8 cellular contexts compared by ENCODE assay signal in the genomic region with DNA sequence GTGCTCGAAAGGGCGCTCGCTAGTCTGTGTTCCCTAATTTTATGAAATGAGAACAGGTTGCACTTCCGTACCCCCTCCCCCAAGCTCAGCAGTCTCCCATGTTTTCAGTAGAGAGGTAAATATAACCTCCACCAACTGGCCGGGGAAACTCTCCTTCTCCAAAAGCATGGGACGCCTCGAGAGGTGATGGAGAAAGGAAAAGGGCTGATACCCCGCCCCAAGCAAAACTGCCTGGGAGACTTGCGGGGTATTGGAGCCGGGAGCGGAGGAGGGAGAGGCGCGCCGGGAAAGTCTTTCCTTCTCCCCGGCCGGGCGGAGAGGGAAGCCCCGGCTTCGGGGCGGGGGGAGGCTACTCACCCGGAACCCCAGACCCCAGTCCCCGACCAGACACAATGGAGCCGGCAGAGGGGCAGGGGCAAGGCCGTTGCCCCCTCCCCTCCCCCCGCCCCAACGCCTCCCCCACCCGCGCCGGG. TPM values are rescaled to one million over a fixed set of nuclear protein-coding genes. Genes with fewer than 3 reads are reported as not detected.
A peak's percentile ranks its signal among the peaks of the same experiment; 100 is the strongest.
DNase-seq lines count a peak whose midpoint lies in the region; ATAC-seq and TF ChIP-seq lines count a peak whose summit lies in the region.

No MANE protein-coding gene starts in this region.

- H3K27ac ChIP-seq in esophagus (ENCODE audit: low read depth in 2 of 2, low read length in 1 of 2) (peak overlapping the region; percentile 54 to 88), muscle layer of duodenum (ENCODE audit: low read length) (peak overlapping the region; percentile 58), aorta (ENCODE audit: low read depth in 1 of 2, low read length in 2 of 2) (no peak overlapping the region)

- no peaks in the 10 kb centered on the region for H3K36me3 ChIP-seq in Loucy (ENCODE audit: insufficient read depth, low read length)
- no peaks in the 10 kb centered on the region for H3K36me3 ChIP-seq in esophagus (ENCODE audit: control insufficient read depth in 2 of 2, insufficient read depth in 2 of 2, low read length in 1 of 2)
- H3K36me3 ChIP-seq in muscle layer of duodenum (ENCODE audit: control insufficient read depth in 1 of 2, insufficient read depth in 2 of 2, low read length in 2 of 2) = no peaks in the 10 kb centered on the region
- H3K36me3 ChIP-seq in aorta (ENCODE audit: control insufficient read depth in 1 of 2, insufficient read depth in 2 of 2, low read length in 1 of 2) = no peaks in the 10 kb centered on the region

- TF ChIP-seq CTCF in Loucy (conservative IDR thresholded peaks at IDR 0.05; ENCODE audit: low read length) = no peak
- TF ChIP-seq CTCF in WTC11 (IDR thresholded peaks at IDR 0.05) = no peak

- H3K79me2 ChIP-seq in Loucy (ENCODE audit: insufficient read depth, low read length) = peaks cover 52% of the 10 kb centered on the region

- 0 to 1% methylated on average over 21 to 29 of the region's 29 CpGs for WGBS in esophagus, 2 donors
- WGBS in aorta, 2 donors = 0 to 1% methylated on average over 10 to 29 of the region's 29 CpGs

- H3K27me3 ChIP-seq in Loucy (ENCODE audit: insufficient read depth, low read length, poor library complexity, severe bottlenecking) (peaks cover 3% of the 10 kb centered on the region), esophagus (ENCODE audit: control insufficient read depth in 1 of 2, insufficient read depth in 2 of 2, low read length in 2 of 2) (no peaks in the 10 kb centered on the region), muscle layer of duodenum (ENCODE audit: low read depth, low read length) (no peaks in the 10 kb centered on the region), aorta (ENCODE audit: control insufficient read depth in 1 of 2, insufficient read depth in 2 of 2, low read length in 1 of 2) (no peaks in the 10 kb centered on the region)

- POLR2A ChIA-PET in WTC11 (lab: Charles Lee) = no interaction called here

- peak overlapping the region; percentile 98 for H3K4me3 ChIP-seq in Loucy (ENCODE audit: low read length, poor library complexity, severe bottlenecking)
- H3K4me3 ChIP-seq in esophagus (ENCODE audit: low read depth in 1 of 2, low read length in 2 of 2) = peak overlapping the region; percentile 79 to 94
- peak overlapping the region; percentile 79 to 81 for H3K4me3 ChIP-seq in muscle layer of duodenum (ENCODE audit: low read depth in 1 of 2, low read length in 2 of 2)
- H3K4me3 ChIP-seq in aorta (ENCODE audit: low read length in 2 of 2) = peak overlapping the region; percentile 98 to 100

- H3K9me3 ChIP-seq in Loucy (ENCODE audit: insufficient read depth, low read depth, low read length) (no peaks in the 10 kb centered on the region), esophagus (ENCODE audit: control insufficient read depth in 2 of 2, insufficient read depth in 1 of 2, low read depth in 1 of 2, low read length in 1 of 2) (no peaks in the 10 kb centered on the region), muscle layer of duodenum (ENCODE audit: control insufficient read depth in 1 of 2, low read length in 2 of 2) (no peaks in the 10 kb centered on the region), aorta (ENCODE audit: control insufficient read depth, low read length) (no peaks in the 10 kb centered on the region)

- intact Hi-C loops in aorta (cut with DNase I) = no loop called here

- H2AFZ ChIP-seq in Loucy (ENCODE audit: low read length) = no peak overlapping the region

- H3K27me3 Mint-ChIP-seq in WTC11 (ENCODE audit: low read depth) = no peaks in the 10 kb centered on the region

- H3F3A ChIP-seq in Loucy (ENCODE audit: low read depth) = peaks cover 4% of the 10 kb centered on the region

- H3K4me3 Mint-ChIP-seq in WTC11 = peak overlapping the region; percentile 94

- H3K4me2 ChIP-seq in Loucy (ENCODE audit: low read depth, low read length, poor library complexity, severe bottlenecking) = peak overlapping the region; percentile 99

- H3K9me2 ChIP-seq in Loucy (replicated peaks; ENCODE audit: low read depth, low read length) = no peaks in the 10 kb centered on the region

- H3K36me3 Mint-ChIP-seq in WTC11 = no peaks in the 10 kb centered on the region

- ATAC-seq in GM21786 (IDR thresholded peaks at IDR 0.05; ENCODE audit: unreplicated experiment) = peak; percentile 13
- peak; percentile 42 for ATAC-seq in WTC11
- ATAC-seq in aorta (ENCODE audit: low FRiP score) = peak; percentile 30

- H3K9ac ChIP-seq in Loucy (ENCODE audit: low read depth, low read length, poor library complexity, severe bottlenecking) = peak overlapping the region; percentile 94

- H4K20me1 ChIP-seq in Loucy (ENCODE audit: insufficient read depth, low read length, poor library complexity, severe bottlenecking) = peaks cover 48% of the 10 kb centered on the region

- peak; percentile 76 for DNase-seq in DMS 273 (lab: John Stamatoyannopoulos, UW; ENCODE audit: unreplicated experiment)
- DNase-seq in DMS 273 treated with DMSO at 0.1 percent for 48 hours (lab: John Stamatoyannopoulos, UW) = no peak
- DNase-seq in WTC11 (ENCODE audit: low spot score) = peak; percentile 60
- peak in 1 of 2 donors; percentile 54 for DNase-seq in aorta

- H3K4me1 ChIP-seq in Loucy (ENCODE audit: insufficient read depth, low read length, poor library complexity, severe bottlenecking) (peaks cover 44% of the 10 kb centered on the region), esophagus (ENCODE audit: control insufficient read depth in 2 of 2, insufficient read depth in 2 of 2, low read length in 1 of 2) (no peaks in the 10 kb centered on the region), muscle layer of duodenum (ENCODE audit: control insufficient read depth in 1 of 2, insufficient read depth in 2 of 2, low read length in 2 of 2) (peaks cover 3 to 15% of the 10 kb centered on the region in 2 donors), aorta (ENCODE audit: control insufficient read depth in 1 of 2, insufficient read depth in 2 of 2, low read length in 2 of 2) (peaks cover 0 to 4% of the 10 kb centered on the region in 2 donors)

- CTCF ChIA-PET in WTC11 (lab: Charles Lee) = no interaction called here

- no peaks in the 10 kb centered on the region for H3K9me3 Mint-ChIP-seq in WTC11

- peaks cover 26% of the 10 kb centered on the region for H3K4me1 Mint-ChIP-seq in WTC11

- H3K27ac Mint-ChIP-seq in WTC11 = peak overlapping the region; percentile 78

TF ChIP-seq in WTC11, 78 proteins besides CTCF, POLR2A, EP300 and RAD21:
- TF ChIP-seq GRHL2 (CRISPR knock-in tag; IDR thresholded peaks at IDR 0.05; ENCODE audit: insufficient replicate concordance, severe bottlenecking) = no peak
- no peak for TF ChIP-seq SOX15 (CRISPR knock-in tag; IDR thresholded peaks at IDR 0.05)
- no peak for TF ChIP-seq TCF7 (CRISPR knock-in tag; IDR thresholded peaks at IDR 0.05; ENCODE audit: low read depth)
- no peak for TF ChIP-seq ZNF396 (CRISPR knock-in tag; IDR thresholded peaks at IDR 0.05; ENCODE audit: borderline replicate concordance)
TF ChIP-seq in WTC11: peak in this region for 0.

RNA-seq across cellular contexts. Expression of a gene that starts 0.6 kb away (rescaled TPM):
- total RNA-seq in WTC11 (2021) = 50.4 to 64.5 TPM (median 56.3 TPM) in 3 replicates
- 1 to 10 TPM; 7.9 to 8.9 TPM for polyA plus RNA-seq in esophagus
- total RNA-seq in aorta = 10 to 100 TPM; 36.7 to 48.3 TPM
- 10 to 100 TPM; 12.1 to 14.1 TPM for polyA plus RNA-seq in aorta

Comparison
In these comparisons a context has a peak if more than half of its experiments do, and no peak if none do; other contexts are left out.
1. H3K27ac ChIP-seq: peak in esophagus (2 of 2) and muscle layer of duodenum (single experiment); none in aorta (0 of 2).
2. Peak in every context shown above with its lines, with median percentiles within 50 percentile points of each other: ATAC-seq and H3K4me3 ChIP-seq.